In the genomic region with DNA sequence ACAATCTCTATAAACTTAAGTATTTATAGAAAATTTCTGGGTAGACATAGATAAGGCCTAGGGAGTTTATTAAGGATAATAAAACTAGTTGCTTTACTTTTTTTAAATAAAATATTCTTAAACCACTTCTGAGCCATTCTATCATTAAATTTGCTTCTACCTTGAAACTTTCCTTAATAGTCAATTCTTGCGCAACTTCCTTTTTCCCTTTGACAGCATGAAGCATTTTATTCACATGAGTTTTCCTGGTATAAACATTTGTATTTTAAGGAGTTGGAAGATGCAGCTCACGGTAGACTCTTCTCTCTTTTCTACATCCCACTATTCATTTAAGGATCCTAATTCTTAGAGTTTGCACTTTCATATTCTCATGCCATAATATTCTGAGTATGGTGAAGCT, we compare ENCODE assay signal across 25 cellular contexts.
DNase-seq lines count a peak whose midpoint lies in the region; ATAC-seq and TF ChIP-seq lines count a peak whose summit lies in the region.
"Had no signal": no experiment of that assay in that cellular context is flagged by ENCODE, and none has a peak within 500 bp of the region (broad histone marks: within the 10 kb centered on the region; RNA-seq: fewer than 3 reads in every experiment).

No MANE protein-coding gene starts in this region.

- H3K4me3 Mint-ChIP-seq in nephron progenitor cell = no peak overlapping the region
- H3K4me3 Mint-ChIP-seq: activated CD4-positive, alpha-beta T cell treated with anti-CD3 and anti-CD28 coated beads, Interleukin-2, amount 10 ng/mL, durations not matched to agents 7 days and 5 days; activated naive CD8-positive, alpha-beta T cell treated with anti-CD3 and anti-CD28 coated beads, Interleukin-2, amount 50 U/mL, for 24 hours; CD4-positive, CD25-positive, alpha-beta regulatory T cell; memory B cell; naive B cell; stimulated activated effector memory CD8-positive, alpha-beta T cell treated with anti-CD3 and anti-CD28 coated beads, Interleukin-12 subunit alpha, Interleukin-12 subunit beta, amount 100 ng/mL, for 72 hours; T-helper 17 cell had no signal

- POLR2A ChIA-PET in A673 (lab: Charles Lee; ENCODE audit: low non-redundant PET) = no interaction called here

- no peaks in the 10 kb centered on the region for H3K36me3 Mint-ChIP-seq in nephron progenitor cell (ENCODE audit: low read depth)
- H3K36me3 Mint-ChIP-seq: CD4-positive, CD25-positive, alpha-beta regulatory T cell; naive B cell; stimulated activated effector memory CD8-positive, alpha-beta T cell treated with anti-CD3 and anti-CD28 coated beads, Interleukin-12 subunit alpha, Interleukin-12 subunit beta, amount 100 ng/mL, for 72 hours had no signal

- H3K9me3 ChIP-seq in A673 (ENCODE audit: low read depth, low read length, poor library complexity, severe bottlenecking) (no peaks in the 10 kb centered on the region), adipocyte (ENCODE audit: control insufficient read depth, low read length) (no peaks in the 10 kb centered on the region)
- H3K9me3 ChIP-seq: vagina had no signal

- H3K4me1 Mint-ChIP-seq in nephron progenitor cell = no peaks in the 10 kb centered on the region
- H3K4me1 Mint-ChIP-seq: stimulated activated effector memory CD8-positive, alpha-beta T cell treated with anti-CD3 and anti-CD28 coated beads, Interleukin-12 subunit alpha, Interleukin-12 subunit beta, amount 100 ng/mL, for 72 hours had no signal

- ATAC-seq in GM21576 (IDR thresholded peaks at IDR 0.05; ENCODE audit: unreplicated experiment) = no peak
- ATAC-seq: activated naive CD8-positive, alpha-beta T cell treated with anti-CD3 and anti-CD28 coated beads, Interleukin-2, amount 50 U/mL, for 24 hours; right cardiac atrium; stimulated activated effector memory CD8-positive, alpha-beta T cell treated with anti-CD3 and anti-CD28 coated beads, Interleukin-12 subunit alpha, Interleukin-12 subunit beta, amount 100 ng/mL, for 72 hours; T-helper 17 cell had no signal

- CTCF ChIA-PET in A673 (lab: Charles Lee) = no interaction called here

- no peaks in the 10 kb centered on the region for H3K36me3 ChIP-seq in A673 (ENCODE audit: insufficient read depth, low read length, poor library complexity, severe bottlenecking)
- H3K36me3 ChIP-seq in adipocyte (ENCODE audit: control insufficient read depth, insufficient read depth, low read length, severe bottlenecking) = no peaks in the 10 kb centered on the region
- H3K36me3 ChIP-seq: vagina had no signal

- H3K27me3 ChIP-seq in A673 (replicated peaks; ENCODE audit: insufficient read depth, low read depth, low read length, poor library complexity) (no peaks in the 10 kb centered on the region), adipocyte (replicated peaks; ENCODE audit: control insufficient read depth, insufficient read depth, low read length) (no peaks in the 10 kb centered on the region)
- H3K27me3 ChIP-seq: vagina had no signal

- no peak overlapping the region for H3K27ac ChIP-seq in A673 (ENCODE audit: low read depth, low read length, poor library complexity, severe bottlenecking)
- H3K27ac ChIP-seq in coronary artery = no peak overlapping the region
- H3K27ac ChIP-seq: vagina had no signal

- H3K9ac ChIP-seq in adipocyte (ENCODE audit: low read length) = no peak overlapping the region

- H3K27me3 Mint-ChIP-seq in nephron progenitor cell (ENCODE audit: low read depth, poor library complexity) = no peaks in the 10 kb centered on the region
- H3K27me3 Mint-ChIP-seq: activated CD4-positive, alpha-beta T cell treated with anti-CD3 and anti-CD28 coated beads, Interleukin-2, amount 10 ng/mL, durations not matched to agents 7 days and 5 days; activated naive CD8-positive, alpha-beta T cell treated with anti-CD3 and anti-CD28 coated beads, Interleukin-2, amount 50 U/mL, for 24 hours; CD4-positive, CD25-positive, alpha-beta regulatory T cell; memory B cell; naive B cell; T-helper 17 cell had no signal

- no peaks in the 10 kb centered on the region for H3K9me3 Mint-ChIP-seq in nephron progenitor cell
- H3K9me3 Mint-ChIP-seq: activated naive CD8-positive, alpha-beta T cell treated with anti-CD3 and anti-CD28 coated beads, Interleukin-2, amount 50 U/mL, for 24 hours; memory B cell; stimulated activated effector memory CD8-positive, alpha-beta T cell treated with anti-CD3 and anti-CD28 coated beads, Interleukin-12 subunit alpha, Interleukin-12 subunit beta, amount 100 ng/mL, for 72 hours had no signal

- no peak overlapping the region for H3K27ac Mint-ChIP-seq in nephron progenitor cell
- H3K27ac Mint-ChIP-seq: activated CD4-positive, alpha-beta T cell treated with anti-CD3 and anti-CD28 coated beads, Interleukin-2, amount 10 ng/mL, durations not matched to agents 7 days and 5 days; activated naive CD8-positive, alpha-beta T cell treated with anti-CD3 and anti-CD28 coated beads, Interleukin-2, amount 50 U/mL, for 24 hours; memory B cell; stimulated activated effector memory CD8-positive, alpha-beta T cell treated with anti-CD3 and anti-CD28 coated beads, Interleukin-12 subunit alpha, Interleukin-12 subunit beta, amount 100 ng/mL, for 72 hours; T-helper 17 cell had no signal

- no peak for TF ChIP-seq CTCF in A673 (conservative IDR thresholded peaks at IDR 0.05; ENCODE audit: low read depth, low read length)
- no peak for TF ChIP-seq CTCF in fibroblast of mammary gland (conservative IDR thresholded peaks at IDR 0.05; ENCODE audit: control insufficient read depth, insufficient read depth, low read depth, low read length)
- no peak for TF ChIP-seq CTCF in coronary artery (IDR thresholded peaks at IDR 0.05)
- TF ChIP-seq CTCF in nephron progenitor cell (IDR thresholded peaks at IDR 0.05) = no peak

- H3K4me1 ChIP-seq in A673 (ENCODE audit: insufficient read depth, low read length, poor library complexity, severe bottlenecking) (no peaks in the 10 kb centered on the region), adipocyte (ENCODE audit: control insufficient read depth, insufficient read depth, low read length) (peaks cover 11% of the 10 kb centered on the region)
- H3K4me1 ChIP-seq: vagina had no signal

- DNase-seq in A673 (ENCODE audit: low spot score) (peak; percentile 21), HCEC 1CT (peak; percentile 65), adipocyte (ENCODE audit: low read depth) (peak; percentile 40), fibroblast of mammary gland (ENCODE audit: low read depth) (peak; percentile 40), coronary artery (ENCODE audit: low spot score) (no peak), NCI-H146 (lab: John Stamatoyannopoulos, UW) (no peak), nephron progenitor cell (no peak)
- DNase-seq: ACHN; activated CD4-positive, alpha-beta T cell treated with anti-CD3 and anti-CD28 coated beads, Interleukin-2, amount 10 ng/mL, durations not matched to agents 7 days and 5 days; activated CD8-positive, alpha-beta memory T cell treated with anti-CD3 and anti-CD28 coated beads, Interleukin-2, amount 50 U/mL, for 48 hours; activated naive CD8-positive, alpha-beta T cell treated with anti-CD3 and anti-CD28 coated beads, Interleukin-2, amount 50 U/mL, for 24 hours; CD4-positive, CD25-positive, alpha-beta regulatory T cell; central memory CD4-positive, alpha-beta T cell; DMS 273 treated with DMSO at 0.1 percent for 48 hours; effector CD4-positive, alpha-beta T cell; naive B cell; NCI-H1417 treated with DMSO at 0.1 percent for 48 hours; NCI-H2171; right cardiac atrium; SIG-M5; T-helper 17 cell had no signal

- H3K4me3 ChIP-seq in A673 (ENCODE audit: low read depth, low read length, poor library complexity, severe bottlenecking) (no peak overlapping the region), adipocyte (ENCODE audit: low read length) (no peak overlapping the region), fibroblast of mammary gland (ENCODE audit: control insufficient read depth, low read depth, low read length) (no peak overlapping the region), coronary artery (no peak overlapping the region)
- H3K4me3 ChIP-seq: vagina had no signal

- no TSS peak for BruUV-seq in A673 (replicated peaks; lab: Mats Ljungman, UMichigan)

- intact Hi-C loops in A673 (cut with micrococcal nuclease; ENCODE audit: unreplicated experiment) = no loop called here

Comparison
In these comparisons a context has a peak if more than half of its experiments do, and no peak if none do; other contexts are left out.
1. DNase-seq: peak in A673 (single experiment), HCEC 1CT (single experiment), adipocyte (single experiment) and fibroblast of mammary gland (single experiment); none in coronary artery (single experiment), NCI-H146 (single experiment) and nephron progenitor cell (single experiment).